8 cellular contexts compared by ENCODE assay signal in the genomic region with DNA sequence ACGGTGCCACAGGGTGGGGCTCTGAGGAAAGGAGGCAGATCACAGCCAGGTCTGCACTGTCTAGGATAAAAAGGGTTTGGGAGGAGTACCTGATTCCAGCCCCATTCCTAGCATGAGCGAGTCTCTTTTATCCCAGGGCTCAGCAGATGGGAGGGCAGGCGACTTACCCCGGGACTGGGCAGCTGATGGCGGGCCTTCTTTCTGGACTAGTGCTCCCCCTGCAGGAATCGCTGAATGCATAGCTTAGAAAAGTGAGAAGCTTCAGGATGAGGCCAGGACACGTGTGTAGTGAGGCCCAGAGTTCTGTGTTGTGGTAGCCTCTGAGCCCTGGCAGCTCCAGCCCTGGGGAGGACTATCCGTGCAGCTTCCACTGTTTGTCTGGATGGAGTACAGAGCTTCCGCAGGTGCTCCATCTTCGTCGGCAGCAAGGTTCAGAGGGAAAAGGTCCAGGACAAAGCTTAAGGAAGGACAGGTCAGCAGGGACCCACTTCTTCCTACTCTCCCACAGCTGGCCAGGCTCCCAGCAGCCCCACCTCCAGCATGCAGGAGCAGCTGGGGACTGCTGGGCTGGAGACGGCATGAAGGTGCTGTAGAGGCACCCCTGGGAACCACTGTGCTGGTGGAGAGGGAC. TPM values are rescaled to one million over a fixed set of nuclear protein-coding genes. Genes with fewer than 3 reads are reported as not detected.
DNase-seq lines count a peak whose midpoint lies in the region; ATAC-seq and TF ChIP-seq lines count a peak whose summit lies in the region.

No MANE protein-coding gene starts in this region.

- no peak overlapping the region for H3K4me2 ChIP-seq in MM.1S (ENCODE audit: low read depth, low read length)

- H3F3A ChIP-seq in MM.1S (ENCODE audit: insufficient read depth, low read length): no peaks in the 10 kb centered on the region

- H3K27ac ChIP-seq in MM.1S (ENCODE audit: low read length): no peak overlapping the region
- no peak overlapping the region for H3K27ac ChIP-seq in vagina

- TF ChIP-seq CTCF in MM.1S (IDR thresholded peaks at IDR 0.05; ENCODE audit: low read length) (peak; percentile 51), vagina (IDR thresholded peaks at IDR 0.05) (peak in 2 of 3 experiments; percentile 39 to 44)

- intact Hi-C loops in vagina (cut with DNase I): no loop called here

- no peaks in the 10 kb centered on the region for H3K4me1 ChIP-seq in MM.1S (ENCODE audit: low read length)
- H3K4me1 ChIP-seq in vagina: no peaks in the 10 kb centered on the region

- no peaks in the 10 kb centered on the region for H4K20me1 ChIP-seq in MM.1S (ENCODE audit: insufficient read depth, low read length)

- no peak overlapping the region for H2AFZ ChIP-seq in MM.1S (ENCODE audit: low read length)

- H3K79me2 ChIP-seq in MM.1S (ENCODE audit: low read length): no peaks in the 10 kb centered on the region

- ATAC-seq in SK-N-SH treated with all-trans-retinoic acid at 6 μM for 48 hours: peak; percentile 96

- no peaks in the 10 kb centered on the region for H3K9me3 ChIP-seq in MM.1S (replicated peaks; ENCODE audit: insufficient read depth, low read length)
- no peaks in the 10 kb centered on the region for H3K9me3 ChIP-seq in vagina

- DNase-seq in activated CD8-positive, alpha-beta memory T cell treated with anti-CD3 and anti-CD28 coated beads for 48 hours (ENCODE audit: low read depth in 2 of 3, low spot score in 2 of 3): peak in 2 of 3 experiments; percentile 4
- DNase-seq in activated CD8-positive, alpha-beta memory T cell treated with anti-CD3 and anti-CD28 coated beads, Interleukin-2, amount 50 U/mL, for 4 hours: no peak
- DNase-seq in MM.1S: peak; percentile 43
- peak; percentile 42 for DNase-seq in epidermal melanocyte (ENCODE audit: insufficient read length, low spot score)
- peak; percentile 76 for DNase-seq in midbrain (lab: John Stamatoyannopoulos, UW)
- no peak for DNase-seq in vagina (ENCODE audit: extremely low spot score in 2 of 2)
- no peak for DNase-seq in GM19238 (ENCODE audit: insufficient read length, low spot score)

- H3K4me3 ChIP-seq in MM.1S (ENCODE audit: low read length) (no peak overlapping the region), vagina (no peak overlapping the region)

- H3K27me3 ChIP-seq in MM.1S (replicated peaks; ENCODE audit: insufficient read depth, low read length) (no peaks in the 10 kb centered on the region), vagina (no peaks in the 10 kb centered on the region)

- no peak for TF ChIP-seq POLR2A in vagina (IDR thresholded peaks at IDR 0.05)

- H3K36me3 ChIP-seq in MM.1S (replicated peaks; ENCODE audit: insufficient read depth, low read length) (no peaks in the 10 kb centered on the region), vagina (no peaks in the 10 kb centered on the region)

- no peak overlapping the region for H3K9ac ChIP-seq in MM.1S (ENCODE audit: low read length)

- H3K9me2 ChIP-seq in MM.1S (replicated peaks; ENCODE audit: insufficient read depth, low read length): no peaks in the 10 kb centered on the region

TF ChIP-seq in SK-N-SH treated with all-trans-retinoic acid at 6 μM for 48 hours, 23 proteins besides CTCF, POLR2A, EP300 and RAD21 (continues in another document):
- TF ChIP-seq, protein P1, sequence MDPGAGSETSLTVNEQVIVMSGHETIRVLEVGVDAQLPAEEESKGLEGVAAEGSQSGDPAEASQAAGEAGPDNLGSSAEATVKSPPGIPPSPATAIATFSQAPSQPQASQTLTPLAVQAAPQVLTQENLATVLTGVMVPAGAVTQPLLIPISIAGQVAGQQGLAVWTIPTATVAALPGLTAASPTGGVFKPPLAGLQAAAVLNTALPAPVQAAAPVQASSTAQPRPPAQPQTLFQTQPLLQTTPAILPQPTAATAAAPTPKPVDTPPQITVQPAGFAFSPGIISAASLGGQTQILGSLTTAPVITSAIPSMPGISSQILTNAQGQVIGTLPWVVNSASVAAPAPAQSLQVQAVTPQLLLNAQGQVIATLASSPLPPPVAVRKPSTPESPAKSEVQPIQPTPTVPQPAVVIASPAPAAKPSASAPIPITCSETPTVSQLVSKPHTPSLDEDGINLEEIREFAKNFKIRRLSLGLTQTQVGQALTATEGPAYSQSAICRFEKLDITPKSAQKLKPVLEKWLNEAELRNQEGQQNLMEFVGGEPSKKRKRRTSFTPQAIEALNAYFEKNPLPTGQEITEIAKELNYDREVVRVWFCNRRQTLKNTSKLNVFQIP (CRISPR knock-in tag; IDR thresholded peaks at IDR 0.05; ENCODE audit: borderline replicate concordance, low read depth): no peak
- TF ChIP-seq RARB (CRISPR knock-in tag; IDR thresholded peaks at IDR 0.05): no peak
- TF ChIP-seq ZFP3 (CRISPR knock-in tag; IDR thresholded peaks at IDR 0.05): no peak
- TF ChIP-seq SNAI2 (CRISPR knock-in tag; IDR thresholded peaks at IDR 0.05): no peak
- TF ChIP-seq ZC3H10 (CRISPR knock-in tag; IDR thresholded peaks at IDR 0.05): no peak
- TF ChIP-seq TOX (CRISPR knock-in tag; IDR thresholded peaks at IDR 0.05; ENCODE audit: borderline replicate concordance): no peak
- TF ChIP-seq, protein P2, sequence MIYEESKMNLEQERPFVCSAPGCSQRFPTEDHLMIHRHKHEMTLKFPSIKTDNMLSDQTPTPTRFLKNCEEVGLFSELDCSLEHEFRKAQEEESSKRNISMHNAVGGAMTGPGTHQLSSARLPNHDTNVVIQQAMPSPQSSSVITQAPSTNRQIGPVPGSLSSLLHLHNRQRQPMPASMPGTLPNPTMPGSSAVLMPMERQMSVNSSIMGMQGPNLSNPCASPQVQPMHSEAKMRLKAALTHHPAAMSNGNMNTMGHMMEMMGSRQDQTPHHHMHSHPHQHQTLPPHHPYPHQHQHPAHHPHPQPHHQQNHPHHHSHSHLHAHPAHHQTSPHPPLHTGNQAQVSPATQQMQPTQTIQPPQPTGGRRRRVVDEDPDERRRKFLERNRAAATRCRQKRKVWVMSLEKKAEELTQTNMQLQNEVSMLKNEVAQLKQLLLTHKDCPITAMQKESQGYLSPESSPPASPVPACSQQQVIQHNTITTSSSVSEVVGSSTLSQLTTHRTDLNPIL (CRISPR knock-in tag; IDR thresholded peaks at IDR 0.05; ENCODE audit: low read depth): no peak
- no peak for TF ChIP-seq ZFP30 (CRISPR knock-in tag; IDR thresholded peaks at IDR 0.05)
- no peak for TF ChIP-seq CSDC2 (CRISPR knock-in tag; IDR thresholded peaks at IDR 0.05)
- TF ChIP-seq ISL1 (CRISPR knock-in tag; IDR thresholded peaks at IDR 0.05): no peak
- TF ChIP-seq ZNF70 (CRISPR knock-in tag; IDR thresholded peaks at IDR 0.05): no peak
- TF ChIP-seq ARNTL (CRISPR knock-in tag; IDR thresholded peaks at IDR 0.05; ENCODE audit: borderline replicate concordance, low read depth): no peak
- TF ChIP-seq BACH2 (CRISPR knock-in tag; IDR thresholded peaks at IDR 0.05; ENCODE audit: borderline replicate concordance): no peak
- no peak for TF ChIP-seq ZNF8 (CRISPR knock-in tag; IDR thresholded peaks at IDR 0.05)
- TF ChIP-seq, protein P3, sequence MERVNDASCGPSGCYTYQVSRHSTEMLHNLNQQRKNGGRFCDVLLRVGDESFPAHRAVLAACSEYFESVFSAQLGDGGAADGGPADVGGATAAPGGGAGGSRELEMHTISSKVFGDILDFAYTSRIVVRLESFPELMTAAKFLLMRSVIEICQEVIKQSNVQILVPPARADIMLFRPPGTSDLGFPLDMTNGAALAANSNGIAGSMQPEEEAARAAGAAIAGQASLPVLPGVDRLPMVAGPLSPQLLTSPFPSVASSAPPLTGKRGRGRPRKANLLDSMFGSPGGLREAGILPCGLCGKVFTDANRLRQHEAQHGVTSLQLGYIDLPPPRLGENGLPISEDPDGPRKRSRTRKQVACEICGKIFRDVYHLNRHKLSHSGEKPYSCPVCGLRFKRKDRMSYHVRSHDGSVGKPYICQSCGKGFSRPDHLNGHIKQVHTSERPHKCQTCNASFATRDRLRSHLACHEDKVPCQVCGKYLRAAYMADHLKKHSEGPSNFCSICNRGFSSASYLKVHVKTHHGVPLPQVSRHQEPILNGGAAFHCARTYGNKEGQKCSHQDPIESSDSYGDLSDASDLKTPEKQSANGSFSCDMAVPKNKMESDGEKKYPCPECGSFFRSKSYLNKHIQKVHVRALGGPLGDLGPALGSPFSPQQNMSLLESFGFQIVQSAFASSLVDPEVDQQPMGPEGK (CRISPR knock-in tag; IDR thresholded peaks at IDR 0.05; ENCODE audit: borderline replicate concordance): no peak
- TF ChIP-seq PPARA (CRISPR knock-in tag; IDR thresholded peaks at IDR 0.05; ENCODE audit: borderline replicate concordance): no peak
- no peak for TF ChIP-seq OSR1 (CRISPR knock-in tag; IDR thresholded peaks at IDR 0.05)
- no peak for TF ChIP-seq TCF4 (CRISPR knock-in tag; IDR thresholded peaks at IDR 0.05; ENCODE audit: borderline replicate concordance)
- TF ChIP-seq, protein P4, sequence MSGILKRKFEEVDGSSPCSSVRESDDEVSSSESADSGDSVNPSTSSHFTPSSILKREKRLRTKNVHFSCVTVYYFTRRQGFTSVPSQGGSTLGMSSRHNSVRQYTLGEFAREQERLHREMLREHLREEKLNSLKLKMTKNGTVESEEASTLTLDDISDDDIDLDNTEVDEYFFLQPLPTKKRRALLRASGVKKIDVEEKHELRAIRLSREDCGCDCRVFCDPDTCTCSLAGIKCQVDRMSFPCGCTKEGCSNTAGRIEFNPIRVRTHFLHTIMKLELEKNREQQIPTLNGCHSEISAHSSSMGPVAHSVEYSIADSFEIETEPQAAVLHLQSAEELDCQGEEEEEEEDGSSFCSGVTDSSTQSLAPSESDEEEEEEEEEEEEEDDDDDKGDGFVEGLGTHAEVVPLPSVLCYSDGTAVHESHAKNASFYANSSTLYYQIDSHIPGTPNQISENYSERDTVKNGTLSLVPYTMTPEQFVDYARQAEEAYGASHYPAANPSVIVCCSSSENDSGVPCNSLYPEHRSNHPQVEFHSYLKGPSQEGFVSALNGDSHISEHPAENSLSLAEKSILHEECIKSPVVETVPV (CRISPR knock-in tag; IDR thresholded peaks at IDR 0.05): no peak

RNA-seq across cellular contexts. Expression of a gene that starts 30.4 kb away (rescaled TPM):
- 22.6 TPM for total RNA-seq in vagina

RNA-seq across cellular contexts. Expression of a gene that starts 37.2 kb away (rescaled TPM):
- 27.5 TPM for total RNA-seq in vagina

Comparison
In these comparisons a context has a peak if more than half of its experiments do, and no peak if none do; other contexts are left out.
1. DNase-seq: peak in activated CD8-positive, alpha-beta memory T cell treated with anti-CD3 and anti-CD28 coated beads for 48 hours (2 of 3), MM.1S (single experiment), epidermal melanocyte (single experiment) and midbrain (single experiment); none in activated CD8-positive, alpha-beta memory T cell treated with anti-CD3 and anti-CD28 coated beads, Interleukin-2, amount 50 U/mL, for 4 hours (single experiment), vagina (0 of 2) and GM19238 (single experiment).